Comparison of ENCODE assay signal across 26 cellular contexts in genomic region chr20:63265891-63266515, GRCh38. TPM values are rescaled to one million over a fixed set of nuclear protein-coding genes. Genes with fewer than 3 reads are reported as not detected.
A peak's percentile ranks its signal among the peaks of the same experiment; 100 is the strongest.
DNase-seq lines count a peak whose midpoint lies in the region; ATAC-seq and TF ChIP-seq lines count a peak whose summit lies in the region.
"Had no signal": no experiment of that assay in that cellular context is flagged by ENCODE, and none has a peak within 500 bp of the region (broad histone marks: within the 10 kb centered on the region; RNA-seq: fewer than 3 reads in every experiment).

No MANE protein-coding gene starts in this region.

- H3K9ac ChIP-seq in mesenchymal stem cell (ENCODE audit: low read length), result no peak overlapping the region

- no peak overlapping the region for H3K4ac ChIP-seq in mesenchymal stem cell (ENCODE audit: low read depth in 1 of 2, low read length in 2 of 2)

- peaks cover 33% of the 10 kb centered on the region for H3K4me1 ChIP-seq in mesenchymal stem cell (ENCODE audit: control insufficient read depth, insufficient read depth, low read depth, low read length)
- H3K4me1 ChIP-seq in upper lobe of right lung, result no peaks in the 10 kb centered on the region

- H3K4me3 Mint-ChIP-seq in brain, result peak overlapping the region in 2 of 5 experiments; percentile 46 to 59
- H3K4me3 Mint-ChIP-seq in natural killer cell treated with Interleukin-12 subunit alpha and Interleukin-12 subunit beta and Interleukin-15 and Interleukin-18, amount 100 ng/mL, for 72 hours, result no peak overlapping the region
- H3K4me3 Mint-ChIP-seq: activated CD8-positive, alpha-beta T cell treated with anti-CD3 and anti-CD28 coated beads for 36 hours had no signal

- H3K36me3 ChIP-seq in mesenchymal stem cell (ENCODE audit: control insufficient read depth in 1 of 2, insufficient read depth in 2 of 2, low read depth in 1 of 2, low read length in 2 of 2) (peaks cover 0 to 21% of the 10 kb centered on the region in 2 experiments), WERI-Rb-1 (no peaks in the 10 kb centered on the region), upper lobe of right lung (no peaks in the 10 kb centered on the region)
- H3K36me3 ChIP-seq: thyroid gland had no signal

- intact Hi-C loops in upper lobe of right lung (cut with DNase I), result no loop called here

- peak; percentile 12 for DNase-seq in AG04449 (ENCODE audit: low read depth, low spot score)
- DNase-seq in GM04503 (ENCODE audit: low read depth), result peak; percentile 42
- DNase-seq in mesenchymal stem cell, result no peak
- no peak for DNase-seq in WERI-Rb-1
- DNase-seq in upper lobe of right lung, result no peak
- no peak for DNase-seq in natural killer cell treated with Interleukin-12 subunit alpha and Interleukin-12 subunit beta and Interleukin-15 and Interleukin-18, amount 100 ng/mL, for 72 hours (ENCODE audit: low spot score)
- DNase-seq: activated CD4-positive, CD25-positive, alpha-beta regulatory T cell; activated CD8-positive, alpha-beta T cell treated with anti-CD3 and anti-CD28 coated beads for 36 hours; activated naive CD4-positive, alpha-beta T cell; activated T-cell treated with anti-CD3 and anti-CD28 coated beads, Interleukin-2, amount 50 U/mL, for 1 hour; foreskin keratinocyte; mucosa of descending colon; MV-4-11; NCI-H69; stimulated activated CD4-positive, alpha-beta T cell treated with anti-CD3 and anti-CD28 coated beads, Interleukin-4, amount 100 ng/mL, for 1 hour; stimulated activated naive CD4-positive, alpha-beta T cell treated with Interleukin-2 at 50 U/mL for 16 hours; T1000; thyroid gland had no signal

- H3K4me3 ChIP-seq in AG04449 (ENCODE audit: low read depth, low read length), result no peak overlapping the region
- no peak overlapping the region for H3K4me3 ChIP-seq in mesenchymal stem cell (ENCODE audit: insufficient read depth in 1 of 2, low read depth in 1 of 2, low read length in 2 of 2)
- H3K4me3 ChIP-seq in WERI-Rb-1 (ENCODE audit: low read depth, low read length), result no peak overlapping the region
- H3K4me3 ChIP-seq in upper lobe of right lung, result no peak overlapping the region
- H3K4me3 ChIP-seq: mucosa of descending colon, thyroid gland had no signal

- no peak overlapping the region for H3K18ac ChIP-seq in mesenchymal stem cell (ENCODE audit: low read depth in 1 of 2, low read length in 2 of 2)

- CTCF ChIA-PET in AG04449 (lab: Yijun Ruan, JAX), result interaction anchor here (1.1 to 4.2 kb wide), 3 partner anchors 25 to 43 kb away, joined by 3 to 24 read pairs (median 9); no protein-coding TSS in a partner anchor

- no peaks in the 10 kb centered on the region for H3K9me3 ChIP-seq in mesenchymal stem cell (ENCODE audit: control insufficient read depth, low read length)
- H3K9me3 ChIP-seq in WERI-Rb-1 (ENCODE audit: severe bottlenecking), result no peaks in the 10 kb centered on the region
- H3K9me3 ChIP-seq in upper lobe of right lung, result no peaks in the 10 kb centered on the region
- H3K9me3 ChIP-seq: mucosa of descending colon, thyroid gland had no signal

- H3K27ac ChIP-seq in mesenchymal stem cell (ENCODE audit: low read length, poor library complexity, severe bottlenecking) (no peak overlapping the region), WERI-Rb-1 (no peak overlapping the region), upper lobe of right lung (no peak overlapping the region)
- H3K27ac ChIP-seq: C4-2B, foreskin keratinocyte had no signal

- peak overlapping the region in 4 of 5 experiments; percentile 30 to 87 (median 43) for H3K27ac Mint-ChIP-seq in brain
- H3K27ac Mint-ChIP-seq in natural killer cell treated with Interleukin-12 subunit alpha and Interleukin-12 subunit beta and Interleukin-15 and Interleukin-18, amount 100 ng/mL, for 72 hours, result no peak overlapping the region
- H3K27ac Mint-ChIP-seq: activated CD8-positive, alpha-beta T cell treated with anti-CD3 and anti-CD28 coated beads for 36 hours had no signal

- no peak for ATAC-seq in upper lobe of right lung
- ATAC-seq in natural killer cell treated with Interleukin-12 subunit alpha and Interleukin-12 subunit beta and Interleukin-15 and Interleukin-18, amount 100 ng/mL, for 72 hours, result no peak
- no peak for ATAC-seq in GM21576 (IDR thresholded peaks at IDR 0.05; ENCODE audit: unreplicated experiment)
- ATAC-seq: activated CD8-positive, alpha-beta T cell treated with anti-CD3 and anti-CD28 coated beads for 36 hours; foreskin keratinocyte; mucosa of descending colon had no signal

- H3K27me3 Mint-ChIP-seq in brain, result no peaks in the 10 kb centered on the region
- peaks cover 9 to 19% of the 10 kb centered on the region in 2 donors for H3K27me3 Mint-ChIP-seq in natural killer cell treated with Interleukin-12 subunit alpha and Interleukin-12 subunit beta and Interleukin-15 and Interleukin-18, amount 100 ng/mL, for 72 hours

- WGBS in mesenchymal stem cell, result 74% methylated on average over 10 of the region's 12 CpGs

- peaks cover 0 to 4% (median 0%) of the 10 kb centered on the region in 5 experiments for H3K9me3 Mint-ChIP-seq in brain
- no peaks in the 10 kb centered on the region for H3K9me3 Mint-ChIP-seq in natural killer cell treated with Interleukin-12 subunit alpha and Interleukin-12 subunit beta and Interleukin-15 and Interleukin-18, amount 100 ng/mL, for 72 hours
- H3K9me3 Mint-ChIP-seq: activated CD8-positive, alpha-beta T cell treated with anti-CD3 and anti-CD28 coated beads for 36 hours had no signal

- H2AFZ ChIP-seq in mesenchymal stem cell (ENCODE audit: low read depth, low read length), result no peak overlapping the region

- H3K27me3 ChIP-seq in mesenchymal stem cell (ENCODE audit: control insufficient read depth in 1 of 2, insufficient read depth in 1 of 2, low read length in 2 of 2) (peaks cover 7 to 76% of the 10 kb centered on the region in 2 experiments), WERI-Rb-1 (ENCODE audit: insufficient read depth, low read depth, severe bottlenecking) (no peaks in the 10 kb centered on the region), upper lobe of right lung (peaks cover 36% of the 10 kb centered on the region)
- H3K27me3 ChIP-seq: thyroid gland had no signal

- no peak for TF ChIP-seq CTCF in AG04449 (IDR thresholded peaks at IDR 0.05; ENCODE audit: insufficient read depth, low read length, missing control alignments)
- no peak for TF ChIP-seq CTCF in brain (conservative IDR thresholded peaks at IDR 0.05)
- no peak for TF ChIP-seq CTCF in WERI-Rb-1 (IDR thresholded peaks at IDR 0.05; ENCODE audit: low read depth, low read length)
- TF ChIP-seq CTCF in upper lobe of right lung (IDR thresholded peaks at IDR 0.05), result no peak

- no peak overlapping the region for H4K8ac ChIP-seq in mesenchymal stem cell (ENCODE audit: low read length)

- H3K23ac ChIP-seq in mesenchymal stem cell (ENCODE audit: low read length in 2 of 2), result no peak overlapping the region

- H3K14ac ChIP-seq in mesenchymal stem cell (ENCODE audit: low read length in 2 of 2), result no peak overlapping the region

- POLR2A ChIA-PET in AG04449 (lab: Yijun Ruan, JAX), result interaction anchor here (1.0 kb wide), 1 partner anchor 42 kb away, joined by 3 read pairs; no protein-coding TSS in a partner anchor

- H3K79me1 ChIP-seq in mesenchymal stem cell (replicated peaks; ENCODE audit: low read length, poor library complexity, severe bottlenecking), result peaks cover 5% of the 10 kb centered on the region

- H2AK5ac ChIP-seq in mesenchymal stem cell (ENCODE audit: low read length, severe bottlenecking), result peak overlapping the region; percentile 9

- no peak overlapping the region for H2BK15ac ChIP-seq in mesenchymal stem cell (ENCODE audit: low read depth, poor library complexity, severe bottlenecking)

- peaks cover 80% of the 10 kb centered on the region for H3K4me1 Mint-ChIP-seq in brain
- H3K4me1 Mint-ChIP-seq in natural killer cell treated with Interleukin-12 subunit alpha and Interleukin-12 subunit beta and Interleukin-15 and Interleukin-18, amount 100 ng/mL, for 72 hours (ENCODE audit: low read depth in 2 of 2), result peaks cover 0 to 9% of the 10 kb centered on the region in 2 donors

- H2BK12ac ChIP-seq in mesenchymal stem cell (ENCODE audit: low read length in 2 of 2), result no peak overlapping the region

- no peaks in the 10 kb centered on the region for H3K36me3 Mint-ChIP-seq in brain
- H3K36me3 Mint-ChIP-seq in natural killer cell treated with Interleukin-12 subunit alpha and Interleukin-12 subunit beta and Interleukin-15 and Interleukin-18, amount 100 ng/mL, for 72 hours, result no peaks in the 10 kb centered on the region

- H4K91ac ChIP-seq in mesenchymal stem cell (ENCODE audit: low read length), result no peak overlapping the region

- H2BK120ac ChIP-seq in mesenchymal stem cell (ENCODE audit: low read depth, low read length), result no peak overlapping the region

- H3K4me2 ChIP-seq in mesenchymal stem cell (ENCODE audit: low read length, poor library complexity, severe bottlenecking), result no peak overlapping the region

- no peak overlapping the region for H2BK5ac ChIP-seq in mesenchymal stem cell (ENCODE audit: low read depth, low read length, poor library complexity, severe bottlenecking)

RNA-seq across cellular contexts. Expression of gene ARFGAP1, which starts 6.6 kb away (rescaled TPM):
- polyA plus RNA-seq in brain (ENCODE audit: insufficient read depth, low read depth, low replicate concordance), result 42.2 TPM
- 62.8 TPM for polyA plus RNA-seq in mesenchymal stem cell (2013, experiment 1 of 2)
- 60.5 TPM for polyA plus RNA-seq in mesenchymal stem cell (2013, experiment 2 of 2)
- total RNA-seq in upper lobe of right lung, result 67.0 TPM
- total RNA-seq in natural killer cell treated with Interleukin-12 subunit alpha and Interleukin-12 subunit beta and Interleukin-15 and Interleukin-18, amount 100 ng/mL, for 72 hours, result 100 to 1,000 TPM in 1 of 2 donors, 10 to 100 TPM in 1; 87.2 to 144 TPM

RNA-seq across cellular contexts. Expression of gene NKAIN4, which starts 11.7 kb away (rescaled TPM):
- 17.7 TPM for polyA plus RNA-seq in brain (ENCODE audit: insufficient read depth, low read depth, low replicate concordance)
- 0.10 TPM for polyA plus RNA-seq in mesenchymal stem cell (2013, experiment 1 of 2)
- not detected for polyA plus RNA-seq in mesenchymal stem cell (2013, experiment 2 of 2)
- not detected for total RNA-seq in upper lobe of right lung
- not detected for total RNA-seq in natural killer cell treated with Interleukin-12 subunit alpha and Interleukin-12 subunit beta and Interleukin-15 and Interleukin-18, amount 100 ng/mL, for 72 hours
- total RNA-seq: A172; activated CD8-positive, alpha-beta T cell treated with anti-CD3 and anti-CD28 coated beads for 36 hours; cardiac septum; dermis microvascular lymphatic vessel endothelial cell; HT1080 had no signal
- polyA plus RNA-seq: liver had no signal

RNA-seq across cellular contexts. Expression of gene COL20A1, which starts 27.0 kb away (rescaled TPM):
- 4.3 TPM for polyA plus RNA-seq in brain (ENCODE audit: insufficient read depth, low read depth, low replicate concordance)
- polyA plus RNA-seq in mesenchymal stem cell (2013, experiment 1 of 2), result not detected
- not detected for polyA plus RNA-seq in mesenchymal stem cell (2013, experiment 2 of 2)
- not detected for total RNA-seq in upper lobe of right lung
- total RNA-seq in natural killer cell treated with Interleukin-12 subunit alpha and Interleukin-12 subunit beta and Interleukin-15 and Interleukin-18, amount 100 ng/mL, for 72 hours, result not detected
- total RNA-seq: A172, dermis microvascular lymphatic vessel endothelial cell, foreskin keratinocyte, HT1080, liver, mucosa of descending colon had no signal
- polyA plus RNA-seq: foreskin keratinocyte, liver had no signal

RNA-seq across cellular contexts. Expression of gene BIRC7, which starts 30.3 kb away (rescaled TPM):
- polyA plus RNA-seq in brain (ENCODE audit: insufficient read depth, low read depth, low replicate concordance), result not detected
- polyA plus RNA-seq in mesenchymal stem cell (2013, experiment 1 of 2), result 1.6 TPM
- polyA plus RNA-seq in mesenchymal stem cell (2013, experiment 2 of 2), result 1.5 TPM
- 15.5 TPM for total RNA-seq in upper lobe of right lung
- total RNA-seq in natural killer cell treated with Interleukin-12 subunit alpha and Interleukin-12 subunit beta and Interleukin-15 and Interleukin-18, amount 100 ng/mL, for 72 hours, result not detected
- total RNA-seq: A172, dermis microvascular lymphatic vessel endothelial cell, foreskin keratinocyte, HT1080, thyroid gland had no signal
- polyA plus RNA-seq: foreskin keratinocyte, liver had no signal

RNA-seq across cellular contexts. Expression of gene YTHDF1, which starts 50.1 kb away (rescaled TPM):
- polyA plus RNA-seq in brain (ENCODE audit: insufficient read depth, low read depth, low replicate concordance), result 41.3 TPM
- 32.3 TPM for polyA plus RNA-seq in mesenchymal stem cell (2013, experiment 1 of 2)
- 32.4 TPM for polyA plus RNA-seq in mesenchymal stem cell (2013, experiment 2 of 2)
- total RNA-seq in upper lobe of right lung, result 36.9 TPM
- 10 to 100 TPM; 38.2 to 47.6 TPM for total RNA-seq in natural killer cell treated with Interleukin-12 subunit alpha and Interleukin-12 subunit beta and Interleukin-15 and Interleukin-18, amount 100 ng/mL, for 72 hours

Comparison
In these comparisons a context has a peak if more than half of its experiments do, and no peak if none do; other contexts are left out.
1. DNase-seq: peak in AG04449 (single experiment) and GM04503 (single experiment); none in mesenchymal stem cell (single experiment), WERI-Rb-1 (single experiment), upper lobe of right lung (single experiment) and natural killer cell treated with Interleukin-12 subunit alpha and Interleukin-12 subunit beta and Interleukin-15 and Interleukin-18, amount 100 ng/mL, for 72 hours (single experiment).
2. H3K27ac Mint-ChIP-seq: peak in brain (4 of 5); none in natural killer cell treated with Interleukin-12 subunit alpha and Interleukin-12 subunit beta and Interleukin-15 and Interleukin-18, amount 100 ng/mL, for 72 hours (0 of 2).